In the genomic region with DNA sequence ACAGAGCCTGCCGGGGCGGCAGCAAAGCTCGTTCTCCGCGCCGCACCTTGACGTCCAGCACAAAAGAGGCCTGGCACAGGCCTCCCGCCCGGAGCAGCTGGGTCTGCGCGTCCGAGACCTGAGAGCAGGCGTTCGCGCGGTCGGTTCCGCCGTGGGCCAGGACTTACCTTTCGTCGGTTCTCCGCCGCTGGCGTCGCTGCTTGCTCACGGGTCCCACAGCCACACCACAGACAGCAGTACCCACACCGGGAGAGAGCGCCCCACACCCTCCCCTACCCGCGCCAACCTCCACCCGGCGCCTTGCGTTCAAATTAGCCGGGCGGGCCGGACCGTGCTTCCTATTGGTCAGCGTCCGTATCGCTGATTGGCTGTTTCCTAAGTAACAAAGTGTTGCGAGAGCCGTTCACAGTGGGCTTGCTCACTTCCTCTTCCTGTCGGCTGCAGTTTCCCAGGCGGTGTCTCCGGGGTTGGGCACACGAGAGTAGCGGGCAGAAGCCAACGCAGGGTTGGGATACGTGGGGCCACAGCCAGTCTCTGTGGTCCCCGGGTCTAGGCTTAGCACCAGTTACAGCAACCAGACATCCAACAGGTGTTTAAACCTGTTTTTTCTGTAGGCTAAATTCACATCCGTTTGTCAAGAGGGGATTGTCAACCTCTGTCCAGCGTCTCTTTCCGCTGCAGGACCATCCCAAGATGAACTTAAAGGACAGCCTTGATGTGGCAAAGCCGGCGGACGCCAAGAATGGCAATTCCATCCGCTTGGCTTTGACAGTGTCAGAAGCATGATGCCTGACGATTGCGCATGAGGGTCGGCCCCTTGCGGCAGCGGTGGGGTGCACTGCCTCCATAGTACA, we compare ENCODE assay signal across 1 cellular context.
A peak's percentile ranks its signal among the peaks of the same experiment; 100 is the strongest.
TF ChIP-seq lines count a peak whose summit lies in the region.

KIF18B (minus strand) TSS at position 313 of the 854 bp plus-strand sequence. CDS start 11,429 bp downstream, outside the sequence.

TF ChIP-seq in K562, 482 proteins besides CTCF, POLR2A, EP300 and RAD21 (continued from another document and continues in another):
- TF ChIP-seq ZNF274 (IDR thresholded peaks at IDR 0.05; ENCODE audit: borderline replicate concordance, low read depth, low read length) (no peak), HEY1 (CRISPR knock-in tag; IDR thresholded peaks at IDR 0.05; ENCODE audit: borderline replicate concordance) (no peak), ZNF589 (CRISPR knock-in tag; IDR thresholded peaks at IDR 0.05; ENCODE audit: low read depth) (0 out of 2 replicates have a peak, but pooled peaks have one; percentile 28), KAT2B (IDR thresholded peaks at IDR 0.05; ENCODE audit: low read depth, low read length) (no peak), ATF7 (IDR thresholded peaks at IDR 0.05) (peak; percentile 73; the same call in 1 of the 2 replicates), SMARCA4 (IDR thresholded peaks at IDR 0.05) (no peak), SAFB (IDR thresholded peaks at IDR 0.05; ENCODE audit: borderline replicate concordance, low read depth, low read length) (no peak; the same call in 1 of the 2 replicates), RBM17 (IDR thresholded peaks at IDR 0.05; ENCODE audit: borderline replicate concordance, low read depth, low read length) (no peak), SRF (CRISPR knock-in tag; IDR thresholded peaks at IDR 0.05) (no peak), ZBTB1 (CRISPR knock-in tag; IDR thresholded peaks at IDR 0.05; ENCODE audit: borderline replicate concordance, low read depth) (no peak), HBP1 (CRISPR knock-in tag; IDR thresholded peaks at IDR 0.05) (no peak), ZNF134 (CRISPR knock-in tag; conservative IDR thresholded peaks at IDR 0.05) (no peak), ERF (CRISPR knock-in tag; IDR thresholded peaks at IDR 0.05) (0 out of 2 replicates have a peak, but pooled peaks have one; percentile 63), KAT8 (IDR thresholded peaks at IDR 0.05; ENCODE audit: low read depth) (no peak), RBM34 (IDR thresholded peaks at IDR 0.05; ENCODE audit: borderline replicate concordance, insufficient read depth, low read length) (no peak), TAF1 (IDR thresholded peaks at IDR 0.05; ENCODE audit: control insufficient read depth, extremely low read depth, insufficient read depth, low read length, severe bottlenecking) (peak; percentile 87), ZEB2 (IDR thresholded peaks at IDR 0.05) (no peak), ELF1 (tag; IDR thresholded peaks at IDR 0.05) (peak; percentile 91), HLTF (IDR thresholded peaks at IDR 0.05) (no peak), NFE2 (IDR thresholded peaks at IDR 0.05; ENCODE audit: low read depth) (no peak), CBX8 (IDR thresholded peaks at IDR 0.05; ENCODE audit: borderline replicate concordance, extremely low read depth, low read depth, low read length, poor library complexity, severe bottlenecking) (no peak), HDAC2 (IDR thresholded peaks at IDR 0.05) (peak; percentile 64; the same call in 1 of the 2 replicates), ZSCAN29 (IDR thresholded peaks at IDR 0.05) (no peak), ZNF785 (CRISPR knock-in tag; IDR thresholded peaks at IDR 0.05) (no peak), RBBP5 (IDR thresholded peaks at IDR 0.05; ENCODE audit: borderline replicate concordance, insufficient read depth, low read length, poor library complexity, severe bottlenecking) (peak; percentile 80), ZNF551 (CRISPR knock-in tag; IDR thresholded peaks at IDR 0.05) (no peak), ZNF830 (CRISPR knock-in tag; IDR thresholded peaks at IDR 0.05) (no peak), ZNF354B (CRISPR knock-in tag; IDR thresholded peaks at IDR 0.05) (no peak), FOXP1 (CRISPR knock-in tag; IDR thresholded peaks at IDR 0.05) (peak; percentile 50), MED1 (CRISPR knock-in tag; IDR thresholded peaks at IDR 0.05; ENCODE audit: borderline replicate concordance) (no peak), ZNF143 (CRISPR knock-in tag; IDR thresholded peaks at IDR 0.05) (no peak; the same call in 1 of the 2 replicates), ETS2 (tag; IDR thresholded peaks at IDR 0.05; ENCODE audit: borderline replicate concordance, poor library complexity, severe bottlenecking) (no peak), SNIP1 (IDR thresholded peaks at IDR 0.05; ENCODE audit: low read depth) (no peak), FOXA1 (IDR thresholded peaks at IDR 0.05; ENCODE audit: borderline replicate concordance) (no peak), TSC22D4 (tag; IDR thresholded peaks at IDR 0.05) (no peak), FOSL1 (tag; conservative IDR thresholded peaks at IDR 0.05) (peak; percentile 33), SRSF3 (IDR thresholded peaks at IDR 0.05; ENCODE audit: insufficient read depth, low read length) (no peak), CTCFL (IDR thresholded peaks at IDR 0.05; ENCODE audit: borderline replicate concordance, insufficient read depth, low read depth, low read length, poor library complexity, severe bottlenecking) (no peak), ZNF584 (CRISPR knock-in tag; IDR thresholded peaks at IDR 0.05; ENCODE audit: low read depth) (no peak), PRPF4 (IDR thresholded peaks at IDR 0.05; ENCODE audit: insufficient read depth, low read depth, low read length, poor library complexity, severe bottlenecking) (no peak), SMAD3 (CRISPR knock-in tag; conservative IDR thresholded peaks at IDR 0.05) (peak; percentile 47; the same call in 1 of the 2 replicates), HINFP (tag; conservative IDR thresholded peaks at IDR 0.05; ENCODE audit: low read depth) (0 out of 2 replicates have a peak, but pooled peaks have one; percentile 16), RREB1 (CRISPR knock-in tag; IDR thresholded peaks at IDR 0.05) (peak; percentile 41; the same call in 1 of the 2 replicates)
- TF ChIP-seq, protein P1, sequence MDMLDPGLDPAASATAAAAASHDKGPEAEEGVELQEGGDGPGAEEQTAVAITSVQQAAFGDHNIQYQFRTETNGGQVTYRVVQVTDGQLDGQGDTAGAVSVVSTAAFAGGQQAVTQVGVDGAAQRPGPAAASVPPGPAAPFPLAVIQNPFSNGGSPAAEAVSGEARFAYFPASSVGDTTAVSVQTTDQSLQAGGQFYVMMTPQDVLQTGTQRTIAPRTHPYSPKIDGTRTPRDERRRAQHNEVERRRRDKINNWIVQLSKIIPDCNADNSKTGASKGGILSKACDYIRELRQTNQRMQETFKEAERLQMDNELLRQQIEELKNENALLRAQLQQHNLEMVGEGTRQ (CRISPR knock-in tag; IDR thresholded peaks at IDR 0.05) = no peak
- TF ChIP-seq, protein P2, sequence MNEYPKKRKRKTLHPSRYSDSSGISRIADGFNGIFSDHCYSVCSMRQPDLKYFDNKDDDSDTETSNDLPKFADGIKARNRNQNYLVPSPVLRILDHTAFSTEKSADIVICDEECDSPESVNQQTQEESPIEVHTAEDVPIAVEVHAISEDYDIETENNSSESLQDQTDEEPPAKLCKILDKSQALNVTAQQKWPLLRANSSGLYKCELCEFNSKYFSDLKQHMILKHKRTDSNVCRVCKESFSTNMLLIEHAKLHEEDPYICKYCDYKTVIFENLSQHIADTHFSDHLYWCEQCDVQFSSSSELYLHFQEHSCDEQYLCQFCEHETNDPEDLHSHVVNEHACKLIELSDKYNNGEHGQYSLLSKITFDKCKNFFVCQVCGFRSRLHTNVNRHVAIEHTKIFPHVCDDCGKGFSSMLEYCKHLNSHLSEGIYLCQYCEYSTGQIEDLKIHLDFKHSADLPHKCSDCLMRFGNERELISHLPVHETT (CRISPR knock-in tag; conservative IDR thresholded peaks at IDR 0.05 in 1 of 2, IDR thresholded peaks at IDR 0.05 in 1 of 2) = no peak; a peak in 1 of 4 replicates
- TF ChIP-seq, protein P3, sequence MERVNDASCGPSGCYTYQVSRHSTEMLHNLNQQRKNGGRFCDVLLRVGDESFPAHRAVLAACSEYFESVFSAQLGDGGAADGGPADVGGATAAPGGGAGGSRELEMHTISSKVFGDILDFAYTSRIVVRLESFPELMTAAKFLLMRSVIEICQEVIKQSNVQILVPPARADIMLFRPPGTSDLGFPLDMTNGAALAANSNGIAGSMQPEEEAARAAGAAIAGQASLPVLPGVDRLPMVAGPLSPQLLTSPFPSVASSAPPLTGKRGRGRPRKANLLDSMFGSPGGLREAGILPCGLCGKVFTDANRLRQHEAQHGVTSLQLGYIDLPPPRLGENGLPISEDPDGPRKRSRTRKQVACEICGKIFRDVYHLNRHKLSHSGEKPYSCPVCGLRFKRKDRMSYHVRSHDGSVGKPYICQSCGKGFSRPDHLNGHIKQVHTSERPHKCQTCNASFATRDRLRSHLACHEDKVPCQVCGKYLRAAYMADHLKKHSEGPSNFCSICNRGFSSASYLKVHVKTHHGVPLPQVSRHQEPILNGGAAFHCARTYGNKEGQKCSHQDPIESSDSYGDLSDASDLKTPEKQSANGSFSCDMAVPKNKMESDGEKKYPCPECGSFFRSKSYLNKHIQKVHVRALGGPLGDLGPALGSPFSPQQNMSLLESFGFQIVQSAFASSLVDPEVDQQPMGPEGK (CRISPR knock-in tag; IDR thresholded peaks at IDR 0.05; ENCODE audit: borderline replicate concordance) = no peak
- TF ChIP-seq, protein P4, sequence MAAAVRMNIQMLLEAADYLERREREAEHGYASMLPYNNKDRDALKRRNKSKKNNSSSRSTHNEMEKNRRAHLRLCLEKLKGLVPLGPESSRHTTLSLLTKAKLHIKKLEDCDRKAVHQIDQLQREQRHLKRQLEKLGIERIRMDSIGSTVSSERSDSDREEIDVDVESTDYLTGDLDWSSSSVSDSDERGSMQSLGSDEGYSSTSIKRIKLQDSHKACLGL (CRISPR knock-in tag; IDR thresholded peaks at IDR 0.05; ENCODE audit: borderline replicate concordance, poor library complexity, severe bottlenecking) = no peak
